1 cellular context compared by ENCODE assay signal in the genomic region with DNA sequence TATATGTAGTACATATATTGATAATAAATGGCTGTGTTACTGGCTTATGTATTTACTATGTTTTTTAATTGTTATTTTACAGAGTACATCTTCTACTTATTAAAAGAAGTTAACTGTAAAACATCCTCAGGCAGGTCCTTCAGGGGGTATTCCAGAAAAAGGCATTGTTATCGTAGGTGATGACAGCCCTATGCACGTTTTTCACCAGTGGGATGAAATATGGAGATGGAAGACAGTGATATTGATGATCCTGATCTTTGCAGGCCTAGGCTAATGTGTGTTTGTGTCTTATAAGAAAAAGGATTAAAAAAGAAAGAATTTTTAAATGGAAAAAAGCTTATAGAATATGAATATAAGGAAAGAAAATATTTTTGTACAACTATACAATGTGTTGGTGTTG.
TF ChIP-seq lines count a peak whose summit lies in the region.

No MANE protein-coding gene starts in this region.

TF ChIP-seq in K562, 482 proteins besides CTCF, POLR2A, EP300 and RAD21:
- TF ChIP-seq ZNF232 (CRISPR knock-in tag; IDR thresholded peaks at IDR 0.05), result no peak
- no peak for TF ChIP-seq SMAD1 (IDR thresholded peaks at IDR 0.05; ENCODE audit: low read depth, low read length, partially characterized antibody)
- TF ChIP-seq MEIS2 (IDR thresholded peaks at IDR 0.05; ENCODE audit: partially characterized antibody), result peak; percentile 77
- no peak for TF ChIP-seq KDM4B (IDR thresholded peaks at IDR 0.05; ENCODE audit: borderline replicate concordance in 2 of 2, low read depth in 1 of 2)
- no peak for TF ChIP-seq NR0B1 (IDR thresholded peaks at IDR 0.05; ENCODE audit: partially characterized antibody)
- TF ChIP-seq ZNF583 (CRISPR knock-in tag; IDR thresholded peaks at IDR 0.05), result no peak
- TF ChIP-seq BHLHE40 (IDR thresholded peaks at IDR 0.05; ENCODE audit: low read length), result peak; percentile 23; the same call in 1 of the 2 replicates
- no peak for TF ChIP-seq CBX8 (IDR thresholded peaks at IDR 0.05; ENCODE audit: borderline replicate concordance, extremely low read depth, low read depth, low read length, poor library complexity, severe bottlenecking)
- no peak for TF ChIP-seq ZKSCAN8 (CRISPR knock-in tag; IDR thresholded peaks at IDR 0.05)
- TF ChIP-seq POLR2H (tag; IDR thresholded peaks at IDR 0.05; ENCODE audit: low read depth), result no peak
- TF ChIP-seq ZBTB8A (IDR thresholded peaks at IDR 0.05; ENCODE audit: partially characterized antibody), result no peak
- TF ChIP-seq, protein P1, sequence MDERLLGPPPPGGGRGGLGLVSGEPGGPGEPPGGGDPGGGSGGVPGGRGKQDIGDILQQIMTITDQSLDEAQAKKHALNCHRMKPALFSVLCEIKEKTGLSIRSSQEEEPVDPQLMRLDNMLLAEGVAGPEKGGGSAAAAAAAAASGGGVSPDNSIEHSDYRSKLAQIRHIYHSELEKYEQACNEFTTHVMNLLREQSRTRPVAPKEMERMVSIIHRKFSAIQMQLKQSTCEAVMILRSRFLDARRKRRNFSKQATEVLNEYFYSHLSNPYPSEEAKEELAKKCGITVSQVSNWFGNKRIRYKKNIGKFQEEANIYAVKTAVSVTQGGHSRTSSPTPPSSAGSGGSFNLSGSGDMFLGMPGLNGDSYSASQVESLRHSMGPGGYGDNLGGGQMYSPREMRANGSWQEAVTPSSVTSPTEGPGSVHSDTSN (CRISPR knock-in tag; IDR thresholded peaks at IDR 0.05; ENCODE audit: low read depth), result no peak
- TF ChIP-seq, protein P1 (tag; conservative IDR thresholded peaks at IDR 0.05; ENCODE audit: low read depth), result peak; percentile 84
- TF ChIP-seq ZNF589 (CRISPR knock-in tag; IDR thresholded peaks at IDR 0.05; ENCODE audit: low read depth), result no peak
- no peak for TF ChIP-seq MEF2A (IDR thresholded peaks at IDR 0.05; ENCODE audit: control insufficient read depth, low read depth, low read length)
- no peak for TF ChIP-seq THRAP3 (IDR thresholded peaks at IDR 0.05; ENCODE audit: borderline replicate concordance)
- TF ChIP-seq ZNF347 (CRISPR knock-in tag; IDR thresholded peaks at IDR 0.05; ENCODE audit: low read depth), result no peak
- TF ChIP-seq PTBP1 (IDR thresholded peaks at IDR 0.05; ENCODE audit: low read depth, low read length), result no peak
- no peak for TF ChIP-seq MAFK (IDR thresholded peaks at IDR 0.05; ENCODE audit: low read length)
- TF ChIP-seq HDAC8 (tag; IDR thresholded peaks at IDR 0.05), result no peak
- no peak for TF ChIP-seq ZNF408 (CRISPR knock-in tag; IDR thresholded peaks at IDR 0.05; ENCODE audit: low read depth)
- TF ChIP-seq POLR2AphosphoS5 (IDR thresholded peaks at IDR 0.05; ENCODE audit: control insufficient read depth, insufficient read depth, low read depth, low read length), result no peak
- TF ChIP-seq KDM1A (IDR thresholded peaks at IDR 0.05), result no peak
- TF ChIP-seq GTF2E2 (tag; IDR thresholded peaks at IDR 0.05), result no peak
- TF ChIP-seq ZFP91 (CRISPR knock-in tag; IDR thresholded peaks at IDR 0.05), result no peak
- TF ChIP-seq SOX6 (IDR thresholded peaks at IDR 0.05), result 0 out of 2 replicates have a peak, but pooled peaks have one; percentile 10
- no peak for TF ChIP-seq RNF2 (IDR thresholded peaks at IDR 0.05)
- no peak for TF ChIP-seq GABPB2 (CRISPR knock-in tag; conservative IDR thresholded peaks at IDR 0.05)
